ENCODE assay signal across 1 cellular context in the genomic region with DNA sequence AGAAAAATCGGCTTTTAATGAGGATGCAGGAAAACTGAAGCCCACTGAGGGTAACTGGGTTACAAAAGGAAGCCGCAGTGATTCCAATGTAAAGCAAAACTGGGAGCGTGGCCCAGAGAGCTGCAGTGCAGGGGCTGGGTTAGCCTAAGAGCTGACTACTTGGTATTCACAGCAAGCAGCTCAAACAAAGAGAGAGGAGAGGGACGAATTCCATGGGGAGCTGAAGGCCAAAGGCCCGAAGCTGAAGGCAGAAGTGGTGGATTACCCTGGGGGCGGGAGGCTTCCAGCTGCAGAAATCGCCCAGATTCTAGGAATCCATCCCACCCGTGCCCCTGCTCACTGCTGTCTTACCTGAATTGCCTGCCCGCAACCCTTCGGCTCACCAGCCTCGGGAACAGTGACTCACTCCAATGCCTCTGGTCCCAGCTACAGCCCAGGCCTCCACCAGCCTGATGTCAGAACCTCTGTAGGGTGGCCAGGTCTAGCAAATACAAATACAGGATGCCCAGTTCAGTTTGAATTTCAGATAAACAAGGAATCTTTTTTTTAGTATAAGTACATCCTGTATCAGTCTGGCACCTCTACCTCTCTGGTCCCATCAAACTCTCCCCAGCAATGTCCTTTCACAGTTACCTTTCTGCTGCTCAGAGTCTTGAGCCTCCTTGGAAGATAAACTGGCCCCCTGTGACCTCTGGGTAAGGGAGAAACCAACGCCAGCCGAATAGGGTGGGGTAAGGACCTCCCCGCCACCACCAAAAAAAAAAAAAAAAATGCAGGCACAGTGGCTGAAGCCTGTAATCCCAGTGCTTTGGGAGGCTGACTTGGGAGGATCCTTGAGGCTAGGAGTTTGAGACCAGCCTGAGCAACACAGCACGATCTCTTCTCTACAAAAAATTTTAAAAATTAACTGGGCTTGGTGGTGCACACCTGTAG.
TF ChIP-seq lines count a peak whose summit lies in the region.

No MANE protein-coding gene starts in this region.

TF ChIP-seq in HepG2, 621 proteins besides CTCF, POLR2A, EP300 and RAD21 (continued from another document and continues in another):
- TF ChIP-seq, protein P1, sequence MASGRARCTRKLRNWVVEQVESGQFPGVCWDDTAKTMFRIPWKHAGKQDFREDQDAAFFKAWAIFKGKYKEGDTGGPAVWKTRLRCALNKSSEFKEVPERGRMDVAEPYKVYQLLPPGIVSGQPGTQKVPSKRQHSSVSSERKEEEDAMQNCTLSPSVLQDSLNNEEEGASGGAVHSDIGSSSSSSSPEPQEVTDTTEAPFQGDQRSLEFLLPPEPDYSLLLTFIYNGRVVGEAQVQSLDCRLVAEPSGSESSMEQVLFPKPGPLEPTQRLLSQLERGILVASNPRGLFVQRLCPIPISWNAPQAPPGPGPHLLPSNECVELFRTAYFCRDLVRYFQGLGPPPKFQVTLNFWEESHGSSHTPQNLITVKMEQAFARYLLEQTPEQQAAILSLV (CRISPR knock-in tag; IDR thresholded peaks at IDR 0.05; ENCODE audit: borderline replicate concordance) = no peak
- no peak; the same call in 1 of the 2 replicates for TF ChIP-seq FOXO1 (CRISPR knock-in tag; IDR thresholded peaks at IDR 0.05)
- TF ChIP-seq FOXP1 (IDR thresholded peaks at IDR 0.05) = no peak
- no peak for TF ChIP-seq FOXP1 (CRISPR knock-in tag; IDR thresholded peaks at IDR 0.05)
- no peak for TF ChIP-seq HNF4G (IDR thresholded peaks at IDR 0.05; ENCODE audit: borderline replicate concordance, low read depth, low read length)
- no peak for TF ChIP-seq HNF4G (CRISPR knock-in tag; IDR thresholded peaks at IDR 0.05; ENCODE audit: borderline replicate concordance, low read depth)
- 0 out of 2 replicates have a peak, but pooled peaks have one; percentile 37 for TF ChIP-seq SNAI1 (CRISPR knock-in tag; IDR thresholded peaks at IDR 0.05; ENCODE audit: borderline replicate concordance)
- no peak for TF ChIP-seq ZNF839 (CRISPR knock-in tag; IDR thresholded peaks at IDR 0.05; ENCODE audit: borderline replicate concordance)
- TF ChIP-seq, protein P2, sequence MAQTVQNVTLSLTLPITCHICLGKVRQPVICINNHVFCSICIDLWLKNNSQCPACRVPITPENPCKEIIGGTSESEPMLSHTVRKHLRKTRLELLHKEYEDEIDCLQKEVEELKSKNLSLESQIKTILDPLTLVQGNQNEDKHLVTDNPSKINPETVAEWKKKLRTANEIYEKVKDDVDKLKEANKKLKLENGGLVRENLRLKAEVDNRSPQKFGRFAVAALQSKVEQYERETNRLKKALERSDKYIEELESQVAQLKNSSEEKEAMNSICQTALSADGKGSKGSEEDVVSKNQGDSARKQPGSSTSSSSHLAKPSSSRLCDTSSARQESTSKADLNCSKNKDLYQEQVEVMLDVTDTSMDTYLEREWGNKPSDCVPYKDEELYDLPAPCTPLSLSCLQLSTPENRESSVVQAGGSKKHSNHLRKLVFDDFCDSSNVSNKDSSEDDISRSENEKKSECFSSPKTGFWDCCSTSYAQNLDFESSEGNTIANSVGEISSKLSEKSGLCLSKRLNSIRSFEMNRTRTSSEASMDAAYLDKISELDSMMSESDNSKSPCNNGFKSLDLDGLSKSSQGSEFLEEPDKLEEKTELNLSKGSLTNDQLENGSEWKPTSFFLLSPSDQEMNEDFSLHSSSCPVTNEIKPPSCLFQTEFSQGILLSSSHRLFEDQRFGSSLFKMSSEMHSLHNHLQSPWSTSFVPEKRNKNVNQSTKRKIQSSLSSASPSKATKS (CRISPR knock-in tag; IDR thresholded peaks at IDR 0.05) = no peak
- TF ChIP-seq, protein P3, sequence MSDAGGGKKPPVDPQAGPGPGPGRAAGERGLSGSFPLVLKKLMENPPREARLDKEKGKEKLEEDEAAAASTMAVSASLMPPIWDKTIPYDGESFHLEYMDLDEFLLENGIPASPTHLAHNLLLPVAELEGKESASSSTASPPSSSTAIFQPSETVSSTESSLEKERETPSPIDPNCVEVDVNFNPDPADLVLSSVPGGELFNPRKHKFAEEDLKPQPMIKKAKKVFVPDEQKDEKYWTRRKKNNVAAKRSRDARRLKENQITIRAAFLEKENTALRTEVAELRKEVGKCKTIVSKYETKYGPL (CRISPR knock-in tag; IDR thresholded peaks at IDR 0.05) = no peak
- TF ChIP-seq, protein P4, sequence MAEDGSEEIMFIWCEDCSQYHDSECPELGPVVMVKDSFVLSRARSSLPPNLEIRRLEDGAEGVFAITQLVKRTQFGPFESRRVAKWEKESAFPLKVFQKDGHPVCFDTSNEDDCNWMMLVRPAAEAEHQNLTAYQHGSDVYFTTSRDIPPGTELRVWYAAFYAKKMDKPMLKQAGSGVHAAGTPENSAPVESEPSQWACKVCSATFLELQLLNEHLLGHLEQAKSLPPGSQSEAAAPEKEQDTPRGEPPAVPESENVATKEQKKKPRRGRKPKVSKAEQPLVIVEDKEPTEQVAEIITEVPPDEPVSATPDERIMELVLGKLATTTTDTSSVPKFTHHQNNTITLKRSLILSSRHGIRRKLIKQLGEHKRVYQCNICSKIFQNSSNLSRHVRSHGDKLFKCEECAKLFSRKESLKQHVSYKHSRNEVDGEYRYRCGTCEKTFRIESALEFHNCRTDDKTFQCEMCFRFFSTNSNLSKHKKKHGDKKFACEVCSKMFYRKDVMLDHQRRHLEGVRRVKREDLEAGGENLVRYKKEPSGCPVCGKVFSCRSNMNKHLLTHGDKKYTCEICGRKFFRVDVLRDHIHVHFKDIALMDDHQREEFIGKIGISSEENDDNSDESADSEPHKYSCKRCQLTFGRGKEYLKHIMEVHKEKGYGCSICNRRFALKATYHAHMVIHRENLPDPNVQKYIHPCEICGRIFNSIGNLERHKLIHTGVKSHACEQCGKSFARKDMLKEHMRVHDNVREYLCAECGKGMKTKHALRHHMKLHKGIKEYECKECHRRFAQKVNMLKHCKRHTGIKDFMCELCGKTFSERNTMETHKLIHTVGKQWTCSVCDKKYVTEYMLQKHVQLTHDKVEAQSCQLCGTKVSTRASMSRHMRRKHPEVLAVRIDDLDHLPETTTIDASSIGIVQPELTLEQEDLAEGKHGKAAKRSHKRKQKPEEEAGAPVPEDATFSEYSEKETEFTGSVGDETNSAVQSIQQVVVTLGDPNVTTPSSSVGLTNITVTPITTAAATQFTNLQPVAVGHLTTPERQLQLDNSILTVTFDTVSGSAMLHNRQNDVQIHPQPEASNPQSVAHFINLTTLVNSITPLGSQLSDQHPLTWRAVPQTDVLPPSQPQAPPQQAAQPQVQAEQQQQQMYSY (CRISPR knock-in tag; IDR thresholded peaks at IDR 0.05) = no peak
- no peak for TF ChIP-seq MAFF (IDR thresholded peaks at IDR 0.05; ENCODE audit: low read depth, low read length)
- no peak for TF ChIP-seq SETDB1 (CRISPR knock-in tag; IDR thresholded peaks at IDR 0.05; ENCODE audit: borderline replicate concordance)
- no peak for TF ChIP-seq XBP1 (CRISPR knock-in tag; IDR thresholded peaks at IDR 0.05)
- TF ChIP-seq ZNF674 (CRISPR knock-in tag; IDR thresholded peaks at IDR 0.05; ENCODE audit: low read depth) = no peak
- TF ChIP-seq SKI (IDR thresholded peaks at IDR 0.05; ENCODE audit: partially characterized antibody) = no peak
- TF ChIP-seq ZSCAN25 (CRISPR knock-in tag; IDR thresholded peaks at IDR 0.05) = peak; percentile 60; the same call in 1 of the 2 replicates
- 0 out of 2 replicates have a peak, but pooled peaks have one; percentile 29 for TF ChIP-seq ZNF563 (CRISPR knock-in tag; IDR thresholded peaks at IDR 0.05)
- TF ChIP-seq ZSCAN22 (CRISPR knock-in tag; IDR thresholded peaks at IDR 0.05) = no peak
- TF ChIP-seq RFX3 (CRISPR knock-in tag; IDR thresholded peaks at IDR 0.05) = no peak
- TF ChIP-seq SOX13 (IDR thresholded peaks at IDR 0.05) = no peak
- 0 out of 4 replicates have a peak, but pooled peaks of 1 of the 2 experiments have one; percentile 23 for TF ChIP-seq SOX13 (CRISPR knock-in tag; conservative IDR thresholded peaks at IDR 0.05 in 1 of 2, IDR thresholded peaks at IDR 0.05 in 1 of 2)
- TF ChIP-seq MEIS2 (CRISPR knock-in tag; IDR thresholded peaks at IDR 0.05) = peak; percentile 57; the same call in 1 of the 2 replicates
- peak; percentile 48 for TF ChIP-seq SAP130 (CRISPR knock-in tag; IDR thresholded peaks at IDR 0.05; ENCODE audit: low read depth)
- TF ChIP-seq IKZF1 (IDR thresholded peaks at IDR 0.05) = no peak
- no peak; the same call in 1 of the 2 replicates for TF ChIP-seq GABPB1 (CRISPR knock-in tag; IDR thresholded peaks at IDR 0.05)
- TF ChIP-seq ZBTB38 (CRISPR knock-in tag; IDR thresholded peaks at IDR 0.05) = peak; percentile 41; the same call in 1 of the 2 replicates
- TF ChIP-seq, protein P5, sequence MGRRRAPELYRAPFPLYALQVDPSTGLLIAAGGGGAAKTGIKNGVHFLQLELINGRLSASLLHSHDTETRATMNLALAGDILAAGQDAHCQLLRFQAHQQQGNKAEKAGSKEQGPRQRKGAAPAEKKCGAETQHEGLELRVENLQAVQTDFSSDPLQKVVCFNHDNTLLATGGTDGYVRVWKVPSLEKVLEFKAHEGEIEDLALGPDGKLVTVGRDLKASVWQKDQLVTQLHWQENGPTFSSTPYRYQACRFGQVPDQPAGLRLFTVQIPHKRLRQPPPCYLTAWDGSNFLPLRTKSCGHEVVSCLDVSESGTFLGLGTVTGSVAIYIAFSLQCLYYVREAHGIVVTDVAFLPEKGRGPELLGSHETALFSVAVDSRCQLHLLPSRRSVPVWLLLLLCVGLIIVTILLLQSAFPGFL (CRISPR knock-in tag; IDR thresholded peaks at IDR 0.05) = no peak
- TF ChIP-seq, protein P6, sequence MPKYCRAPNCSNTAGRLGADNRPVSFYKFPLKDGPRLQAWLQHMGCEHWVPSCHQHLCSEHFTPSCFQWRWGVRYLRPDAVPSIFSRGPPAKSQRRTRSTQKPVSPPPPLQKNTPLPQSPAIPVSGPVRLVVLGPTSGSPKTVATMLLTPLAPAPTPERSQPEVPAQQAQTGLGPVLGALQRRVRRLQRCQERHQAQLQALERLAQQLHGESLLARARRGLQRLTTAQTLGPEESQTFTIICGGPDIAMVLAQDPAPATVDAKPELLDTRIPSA (CRISPR knock-in tag; IDR thresholded peaks at IDR 0.05; ENCODE audit: borderline replicate concordance) = no peak
- TF ChIP-seq BRD4 (CRISPR knock-in tag; IDR thresholded peaks at IDR 0.05) = 0 out of 2 replicates have a peak, but pooled peaks have one; percentile 27
- no peak for TF ChIP-seq ZBTB42 (CRISPR knock-in tag; IDR thresholded peaks at IDR 0.05)
- no peak for TF ChIP-seq MXI1 (IDR thresholded peaks at IDR 0.05; ENCODE audit: borderline replicate concordance, low read depth, low read length)
- TF ChIP-seq, protein P7, sequence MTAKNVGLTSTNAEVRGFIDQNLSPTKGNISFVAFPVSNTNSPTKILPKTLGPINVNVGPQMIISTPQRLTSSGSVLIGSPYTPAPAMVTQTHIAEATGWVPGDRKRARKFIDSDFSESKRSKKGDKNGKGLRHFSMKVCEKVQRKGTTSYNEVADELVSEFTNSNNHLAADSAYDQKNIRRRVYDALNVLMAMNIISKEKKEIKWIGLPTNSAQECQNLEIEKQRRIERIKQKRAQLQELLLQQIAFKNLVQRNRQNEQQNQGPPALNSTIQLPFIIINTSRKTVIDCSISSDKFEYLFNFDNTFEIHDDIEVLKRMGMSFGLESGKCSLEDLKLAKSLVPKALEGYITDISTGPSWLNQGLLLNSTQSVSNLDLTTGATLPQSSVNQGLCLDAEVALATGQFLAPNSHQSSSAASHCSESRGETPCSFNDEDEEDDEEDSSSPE (CRISPR knock-in tag; IDR thresholded peaks at IDR 0.05) = no peak
- TF ChIP-seq SNAPC2 (CRISPR knock-in tag; IDR thresholded peaks at IDR 0.05) = no peak
- TF ChIP-seq, protein P8, sequence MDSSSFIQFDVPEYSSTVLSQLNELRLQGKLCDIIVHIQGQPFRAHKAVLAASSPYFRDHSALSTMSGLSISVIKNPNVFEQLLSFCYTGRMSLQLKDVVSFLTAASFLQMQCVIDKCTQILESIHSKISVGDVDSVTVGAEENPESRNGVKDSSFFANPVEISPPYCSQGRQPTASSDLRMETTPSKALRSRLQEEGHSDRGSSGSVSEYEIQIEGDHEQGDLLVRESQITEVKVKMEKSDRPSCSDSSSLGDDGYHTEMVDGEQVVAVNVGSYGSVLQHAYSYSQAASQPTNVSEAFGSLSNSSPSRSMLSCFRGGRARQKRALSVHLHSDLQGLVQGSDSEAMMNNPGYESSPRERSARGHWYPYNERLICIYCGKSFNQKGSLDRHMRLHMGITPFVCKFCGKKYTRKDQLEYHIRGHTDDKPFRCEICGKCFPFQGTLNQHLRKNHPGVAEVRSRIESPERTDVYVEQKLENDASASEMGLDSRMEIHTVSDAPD (CRISPR knock-in tag; IDR thresholded peaks at IDR 0.05) = 0 out of 2 replicates have a peak, but pooled peaks have one; percentile 28
- TF ChIP-seq, protein P9, sequence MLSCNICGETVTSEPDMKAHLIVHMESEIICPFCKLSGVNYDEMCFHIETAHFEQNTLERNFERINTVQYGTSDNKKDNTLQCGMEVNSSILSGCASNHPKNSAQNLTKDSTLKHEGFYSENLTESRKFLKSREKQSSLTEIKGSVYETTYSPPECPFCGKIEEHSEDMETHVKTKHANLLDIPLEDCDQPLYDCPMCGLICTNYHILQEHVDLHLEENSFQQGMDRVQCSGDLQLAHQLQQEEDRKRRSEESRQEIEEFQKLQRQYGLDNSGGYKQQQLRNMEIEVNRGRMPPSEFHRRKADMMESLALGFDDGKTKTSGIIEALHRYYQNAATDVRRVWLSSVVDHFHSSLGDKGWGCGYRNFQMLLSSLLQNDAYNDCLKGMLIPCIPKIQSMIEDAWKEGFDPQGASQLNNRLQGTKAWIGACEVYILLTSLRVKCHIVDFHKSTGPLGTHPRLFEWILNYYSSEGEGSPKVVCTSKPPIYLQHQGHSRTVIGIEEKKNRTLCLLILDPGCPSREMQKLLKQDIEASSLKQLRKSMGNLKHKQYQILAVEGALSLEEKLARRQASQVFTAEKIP (CRISPR knock-in tag; IDR thresholded peaks at IDR 0.05; ENCODE audit: borderline replicate concordance) = no peak
- no peak for TF ChIP-seq CBX2 (IDR thresholded peaks at IDR 0.05; ENCODE audit: low read depth, low read length)
- TF ChIP-seq CBX2 (CRISPR knock-in tag; IDR thresholded peaks at IDR 0.05; ENCODE audit: low read depth) = no peak
- TF ChIP-seq ZNF766 (CRISPR knock-in tag; IDR thresholded peaks at IDR 0.05; ENCODE audit: borderline replicate concordance) = no peak; the same call in 1 of the 2 replicates
- no peak for TF ChIP-seq ZNF713 (CRISPR knock-in tag; IDR thresholded peaks at IDR 0.05)
- no peak for TF ChIP-seq DR1 (CRISPR knock-in tag; IDR thresholded peaks at IDR 0.05)
- no peak for TF ChIP-seq SP140L (CRISPR knock-in tag; IDR thresholded peaks at IDR 0.05; ENCODE audit: borderline replicate concordance)
- TF ChIP-seq NFIB (CRISPR knock-in tag; IDR thresholded peaks at IDR 0.05; ENCODE audit: borderline replicate concordance) = no peak
